In genomic region chr3:142209655-142210054, GRCh38 we compare ENCODE assay signal across 11 cellular contexts. TPM values are rescaled to one million over a fixed set of nuclear protein-coding genes. Genes with fewer than 3 reads are reported as not detected.
DNase-seq lines count a peak whose midpoint lies in the region; ATAC-seq and TF ChIP-seq lines count a peak whose summit lies in the region.
"Had no signal": no experiment of that assay in that cellular context is flagged by ENCODE, and none has a peak within 500 bp of the region (broad histone marks: within the 10 kb centered on the region; RNA-seq: fewer than 3 reads in every experiment).

No MANE protein-coding gene starts in this region.

- DNase-seq in M059J (ENCODE audit: low read depth) (peak; percentile 89), coronary artery (ENCODE audit: low spot score) (no peak), medulla oblongata (ENCODE audit: extremely low spot score) (peak; percentile 49), thoracic aorta (ENCODE audit: low spot score) (peak; percentile 35), progenitor cell of endocrine pancreas (ENCODE audit: low spot score, unreplicated experiment) (no peak), T-cell (no peak)
- DNase-seq in stimulated activated CD4-positive, alpha-beta T cell treated with anti-CD3 and anti-CD28 coated beads, Interleukin-4, amount 100 ng/mL, for 4 hours = no peak
- DNase-seq: NCI-H345 had no signal

- H3K4me3 Mint-ChIP-seq in progenitor cell of endocrine pancreas (ENCODE audit: low read depth) = no peak overlapping the region
- no peak overlapping the region for H3K4me3 Mint-ChIP-seq in T-cell

- no peaks in the 10 kb centered on the region for H3K9me3 ChIP-seq in thoracic aorta

- H3K36me3 Mint-ChIP-seq in progenitor cell of endocrine pancreas (ENCODE audit: insufficient read depth) (peaks cover 48% of the 10 kb centered on the region), T-cell (peaks cover 73% of the 10 kb centered on the region)

- ATAC-seq in thoracic aorta (ENCODE audit: insufficient number of reproducible peaks, low FRiP score, low read depth) (peak; percentile 55), T-cell (replicated peaks in 1 of 4) (no peak), HG02763 (IDR thresholded peaks at IDR 0.05; ENCODE audit: unreplicated experiment) (no peak)

- no peaks in the 10 kb centered on the region for H3K27me3 ChIP-seq in thoracic aorta (replicated peaks; ENCODE audit: insufficient read depth)
- H3K27me3 ChIP-seq: neutrophil had no signal

- peaks cover 5% of the 10 kb centered on the region for H3K36me3 ChIP-seq in thoracic aorta

- peaks cover 21 to 45% of the 10 kb centered on the region in 2 donors for H3K4me1 ChIP-seq in thoracic aorta (ENCODE audit: control insufficient read depth in 1 of 2, low read depth in 2 of 2)

- TF ChIP-seq CTCF in coronary artery (IDR thresholded peaks at IDR 0.05) (no peak), thoracic aorta (IDR thresholded peaks at IDR 0.05) (no peak), progenitor cell of endocrine pancreas (IDR thresholded peaks at IDR 0.05; ENCODE audit: unreplicated experiment) (no peak)

- H3K27me3 Mint-ChIP-seq in progenitor cell of endocrine pancreas (no peaks in the 10 kb centered on the region), T-cell (no peaks in the 10 kb centered on the region)

- H3K4me3 ChIP-seq in coronary artery = peak overlapping the region; percentile 4
- peak overlapping the region; percentile 50 for H3K4me3 ChIP-seq in thoracic aorta

- H3K27ac Mint-ChIP-seq in progenitor cell of endocrine pancreas (no peak overlapping the region), T-cell (no peak overlapping the region)

- CTCF ChIA-PET in T-cell (lab: Charles Lee) = no interaction called here

- peak overlapping the region in 1 of 2 donors; percentile 69 for H3K27ac ChIP-seq in coronary artery
- H3K27ac ChIP-seq in thoracic aorta = peak overlapping the region; percentile 62 to 72
- H3K27ac ChIP-seq: neutrophil, VCaP had no signal

- H3K9me3 Mint-ChIP-seq in progenitor cell of endocrine pancreas (ENCODE audit: low read depth) (peaks cover 13% of the 10 kb centered on the region), T-cell (peaks cover 0 to 7% (median 3%) of the 10 kb centered on the region in 3 donors)

- POLR2A ChIA-PET in T-cell (lab: Charles Lee) = interaction anchor here in 1 of 2 donors (0.5 to 0.6 kb wide), 2 partner anchors 16 to 106 kb away, joined by 3 to 4 read pairs; no protein-coding TSS in a partner anchor

- H3K4me1 Mint-ChIP-seq in progenitor cell of endocrine pancreas (ENCODE audit: low read depth) = no peaks in the 10 kb centered on the region
- H3K4me1 Mint-ChIP-seq in T-cell = no peaks in the 10 kb centered on the region

RNA-seq across cellular contexts. Expression of gene GK5, which starts 15.7 kb away (rescaled TPM):
- 5.0 and 14.2 TPM in 2 replicates for total RNA-seq in M059J (2014; rRNA removed; shearing (Covaris generic))
- total RNA-seq in thoracic aorta (10 to 100 TPM; 35.6 to 43.0 TPM), progenitor cell of endocrine pancreas (17.6 and 20.0 TPM in 2 replicates), T-cell (10 to 100 TPM; 17.4 to 21.7 (median 18.9) TPM)

Comparison
In these comparisons a context has a peak if more than half of its experiments do, and no peak if none do; other contexts are left out.
1. DNase-seq: peak in M059J (single experiment), medulla oblongata (single experiment) and thoracic aorta (single experiment); none in coronary artery (single experiment), progenitor cell of endocrine pancreas (single experiment), stimulated activated CD4-positive, alpha-beta T cell treated with anti-CD3 and anti-CD28 coated beads, Interleukin-4, amount 100 ng/mL, for 4 hours (0 of 2) and T-cell (0 of 34).